ENCODE assay signal across 28 cellular contexts in genomic region chr1:180907313-180908055, GRCh38. TPM values are rescaled to one million over a fixed set of nuclear protein-coding genes. Genes with fewer than 3 reads are reported as not detected.
DNase-seq lines count a peak whose midpoint lies in the region; ATAC-seq, FAIRE-seq and TF ChIP-seq lines count a peak whose summit lies in the region.
"Had no signal": no experiment of that assay in that cellular context is flagged by ENCODE, and none has a peak within 500 bp of the region (broad histone marks: within the 10 kb centered on the region; RNA-seq: fewer than 3 reads in every experiment).

No MANE protein-coding gene starts in this region.

- H3K27ac ChIP-seq in right atrium auricular region = no peak overlapping the region
- no peak overlapping the region for H3K27ac ChIP-seq in heart left ventricle
- no peak overlapping the region for H3K27ac ChIP-seq in neuronal stem cell (replicated peaks; ENCODE audit: low read length)
- H3K27ac ChIP-seq in kidney (ENCODE audit: low read depth in 2 of 2, low read length in 2 of 2) = no peak overlapping the region
- H3K27ac ChIP-seq: A549, C4-2B, HL-60, KMS-11, SK-N-MC had no signal

- no peak overlapping the region for H2BK12ac ChIP-seq in neuronal stem cell (ENCODE audit: low read length)

- H3K9me3 ChIP-seq in right atrium auricular region (no peaks in the 10 kb centered on the region), heart left ventricle (no peaks in the 10 kb centered on the region), neuronal stem cell (replicated peaks in 1 of 2; ENCODE audit: control insufficient read depth in 2 of 2, insufficient read depth in 1 of 2, low read depth in 1 of 2, low read length in 2 of 2) (peaks cover 0 to 4% of the 10 kb centered on the region in 2 donors), kidney (ENCODE audit: control insufficient read depth in 1 of 2, low read length in 2 of 2) (no peaks in the 10 kb centered on the region)
- H3K9me3 ChIP-seq: A549 had no signal

- H3K18ac ChIP-seq in neuronal stem cell (ENCODE audit: low read length) = no peak overlapping the region

- no peak overlapping the region for H3K9ac ChIP-seq in neuronal stem cell (ENCODE audit: low read depth, low read length, poor library complexity)
- no peak overlapping the region for H3K9ac ChIP-seq in kidney (ENCODE audit: low read length in 2 of 2)
- H3K9ac ChIP-seq: KMS-11 had no signal

- no peak overlapping the region for H2AFZ ChIP-seq in neuronal stem cell (ENCODE audit: low read length)

- H3K4ac ChIP-seq in neuronal stem cell (ENCODE audit: low read length) = no peak overlapping the region

- intact Hi-C loops in heart left ventricle (cut with DNase I) = no loop called here
- intact Hi-C loops in kidney (cut with DNase I) = no loop called here

- no peak for ATAC-seq in heart left ventricle
- ATAC-seq: A549; CD8-positive, alpha-beta T cell; Panc1 had no signal

- H3K4me2 ChIP-seq in neuronal stem cell (ENCODE audit: insufficient read depth, low read length, poor library complexity, severe bottlenecking) = no peak overlapping the region
- H3K4me2 ChIP-seq: A549, KMS-11 had no signal

- H2BK15ac ChIP-seq in neuronal stem cell (ENCODE audit: low read length) = no peak overlapping the region

- no peak overlapping the region for H4K91ac ChIP-seq in neuronal stem cell (ENCODE audit: low read depth, low read length, poor library complexity)

- no peak overlapping the region for H3K4me3 ChIP-seq in right atrium auricular region
- H3K4me3 ChIP-seq in heart left ventricle = no peak overlapping the region
- no peak overlapping the region for H3K4me3 ChIP-seq in H7 (ENCODE audit: insufficient read depth, low read depth, low read length)
- H3K4me3 ChIP-seq in neuronal stem cell (ENCODE audit: low read length in 2 of 2) = no peak overlapping the region
- no peak overlapping the region for H3K4me3 ChIP-seq in kidney (ENCODE audit: low read length in 2 of 2)
- H3K4me3 ChIP-seq: A549, SK-N-MC had no signal

- DNase-seq in right atrium auricular region (ENCODE audit: low spot score) (peak; percentile 16), heart left ventricle (no peak), H7 (peak; percentile 29), neuronal stem cell (ENCODE audit: low spot score) (no peak), globus pallidus (ENCODE audit: low spot score) (no peak), kidney (no peak), kidney glomerular epithelial cell (lab: John Stamatoyannopoulos, UW) (no peak)
- DNase-seq: DMS 273 treated with DMSO at 0.1 percent for 48 hours, DMS79, GF-D8, MM.1S, NCI-H1048, NCI-H1417, NCI-H1694, NCI-H2029 treated with DMSO at 0.1 percent for 48 hours, NCI-H2227 treated with DMSO at 0.1 percent for 48 hours, NCI-H69, SIG-M5 had no signal

- TF ChIP-seq CTCF in right atrium auricular region (IDR thresholded peaks at IDR 0.05) (no peak), heart left ventricle (IDR thresholded peaks at IDR 0.05) (no peak), kidney (IDR thresholded peaks at IDR 0.05; ENCODE audit: borderline replicate concordance, extremely low read depth, insufficient read depth) (no peak)

- H3K36me3 ChIP-seq in right atrium auricular region (no peaks in the 10 kb centered on the region), heart left ventricle (no peaks in the 10 kb centered on the region), H7 (replicated peaks; ENCODE audit: control insufficient read depth, insufficient read depth, low read length) (no peaks in the 10 kb centered on the region), neuronal stem cell (replicated peaks in 1 of 2; ENCODE audit: control insufficient read depth in 2 of 2, insufficient read depth in 2 of 2, low read length in 2 of 2) (no peaks in the 10 kb centered on the region), kidney (ENCODE audit: control insufficient read depth in 1 of 2, insufficient read depth in 2 of 2, low read length in 2 of 2) (no peaks in the 10 kb centered on the region)

- H2BK120ac ChIP-seq in neuronal stem cell (ENCODE audit: low read depth, low read length) = no peak overlapping the region

- H4K8ac ChIP-seq in neuronal stem cell (ENCODE audit: low read depth, low read length) = no peak overlapping the region

- H3K4me1 ChIP-seq in right atrium auricular region = peaks cover 0 to 17% of the 10 kb centered on the region in 2 donors
- H3K4me1 ChIP-seq in heart left ventricle = peaks cover 0 to 17% (median 12%) of the 10 kb centered on the region in 12 donors
- H3K4me1 ChIP-seq in neuronal stem cell (ENCODE audit: control insufficient read depth in 2 of 2, insufficient read depth in 1 of 2, low read depth in 1 of 2, low read length in 2 of 2) = peaks cover 2 to 11% of the 10 kb centered on the region in 2 donors
- H3K4me1 ChIP-seq in kidney (ENCODE audit: control insufficient read depth in 1 of 2, insufficient read depth in 1 of 2, low read depth in 1 of 2, low read length in 2 of 2) = peaks cover 0 to 12% of the 10 kb centered on the region in 2 donors

- 85 to 90% (median 87%) methylated on average over 9 to 10 of the region's 10 CpGs for WGBS in heart left ventricle, 4 donors
- WGBS in neuronal stem cell (ENCODE audit: extremely low coverage in 2 of 2, insufficient read length in 2 of 2, insufficient replicate concordance in 1 of 2), 2 donors = no CpG with 5 or more reads among the region's 10 CpGs

- TF ChIP-seq POLR2A in heart left ventricle (IDR thresholded peaks at IDR 0.05) = no peak

- H3K79me1 ChIP-seq in neuronal stem cell (ENCODE audit: low read depth, low read length) = no peaks in the 10 kb centered on the region

- no peak overlapping the region for H3K14ac ChIP-seq in neuronal stem cell (ENCODE audit: low read length)

- FAIRE-seq in kidney (lab: Jason Lieb, UNC) = no peak
- FAIRE-seq: A549, GM12891, H1 had no signal

- no peak overlapping the region for H2BK5ac ChIP-seq in neuronal stem cell (ENCODE audit: low read length)

- no peaks in the 10 kb centered on the region for H3K27me3 ChIP-seq in right atrium auricular region
- peaks cover 0 to 8% (median 0%) of the 10 kb centered on the region in 9 donors for H3K27me3 ChIP-seq in heart left ventricle
- H3K27me3 ChIP-seq in H7 (ENCODE audit: control insufficient read depth, insufficient read depth, low read length) = peaks cover 11% of the 10 kb centered on the region
- peaks cover 0 to 26% (median 6%) of the 10 kb centered on the region in 3 experiments for H3K27me3 ChIP-seq in neuronal stem cell (ENCODE audit: control insufficient read depth in 3 of 3, insufficient read depth in 3 of 3, low read depth in 1 of 3, low read length in 3 of 3)

- H3K23ac ChIP-seq in neuronal stem cell (ENCODE audit: low read depth, low read length, poor library complexity) = no peak overlapping the region

- peak overlapping the region; percentile 68 for H2AK5ac ChIP-seq in neuronal stem cell (ENCODE audit: low read depth, low read length)

RNA-seq across cellular contexts. Expression of gene KIAA1614, which starts 5.2 kb away (rescaled TPM):
- total RNA-seq in right atrium auricular region = 10 to 100 TPM in 1 of 2 donors, 1 to 10 TPM in 1; 9.1 to 11.0 TPM
- 10 to 100 TPM in 1 of 9 donors, 1 to 10 TPM in 8; 4.3 to 12.1 (median 6.5) TPM for total RNA-seq in heart left ventricle
- 1 to 10 TPM; 6.3 to 9.4 TPM for polyA plus RNA-seq in heart left ventricle
- 1.1 and 3.4 TPM in 2 replicates for total RNA-seq in H7 (2014; rRNA removed; shearing (Covaris generic))
- 3.4 TPM for polyA plus RNA-seq in neuronal stem cell (2013, experiment 1 of 2)
- 3.7 TPM for polyA plus RNA-seq in neuronal stem cell (2013, experiment 2 of 2)
- 12.3 TPM for total RNA-seq in kidney
- polyA plus RNA-seq in kidney (ENCODE audit: insufficient read depth, low read depth, low replicate concordance) = 5.4 TPM
- polyA plus RNA-seq: IgD-negative memory B cell had no signal

Comparison
In these comparisons a context has a peak if more than half of its experiments do, and no peak if none do; other contexts are left out.
1. DNase-seq: peak in right atrium auricular region (single experiment) and H7 (single experiment); none in heart left ventricle (0 of 5), neuronal stem cell (single experiment), globus pallidus (single experiment), kidney (single experiment) and kidney glomerular epithelial cell (single experiment).